In genomic region chr14:58805605-58806358, GRCh38 we compare ENCODE assay signal across 1 cellular context.
TF ChIP-seq lines count a peak whose summit lies in the region.

No MANE protein-coding gene starts in this region.

TF ChIP-seq in HepG2, 621 proteins besides CTCF, POLR2A, EP300 and RAD21 (continued from another document):
- TF ChIP-seq ZNF142 (CRISPR knock-in tag; IDR thresholded peaks at IDR 0.05) (no peak), LCORL (IDR thresholded peaks at IDR 0.05) (no peak), LCORL (CRISPR knock-in tag; IDR thresholded peaks at IDR 0.05) (no peak), ZNF563 (CRISPR knock-in tag; IDR thresholded peaks at IDR 0.05) (no peak)
